ENCODE assay signal across 8 cellular contexts in genomic region chr17:4832829-4833177, GRCh38. TPM values are rescaled to one million over a fixed set of nuclear protein-coding genes. Genes with fewer than 3 reads are reported as not detected.
A peak's percentile ranks its signal among the peaks of the same experiment; 100 is the strongest.
DNase-seq lines count a peak whose midpoint lies in the region; ATAC-seq and TF ChIP-seq lines count a peak whose summit lies in the region.
"Not testable (repeated sequence)": the region's sequence is repeated elsewhere in the genome, so short reads cannot be mapped to it uniquely, and the experiment has no call there.

No MANE protein-coding gene starts in this region.

- not testable (repeated sequence) for DNase-seq in H7; activated B cell treated with CpG ODN at 0.5 μM for 24 hours; caudate nucleus (lab: John Stamatoyannopoulos, UW); hepatocyte (ENCODE audit: low spot score); neural crest cell (ENCODE audit: low read depth, low spot score); thyroid gland

- H3K27ac Mint-ChIP-seq in activated B cell treated with CpG ODN at 0.5 μM for 24 hours (peak overlapping the region; percentile 96), neural crest cell (ENCODE audit: unreplicated experiment) (peak overlapping the region; percentile 99)

- H3K4me1 Mint-ChIP-seq in activated B cell treated with CpG ODN at 0.5 μM for 24 hours (peaks cover 28% of the 10 kb centered on the region), neural crest cell (peaks cover 29% of the 10 kb centered on the region)

- peaks cover 21% of the 10 kb centered on the region for H4K20me1 ChIP-seq in hepatocyte (ENCODE audit: insufficient read depth, poor library complexity, severe bottlenecking)

- peak overlapping the region; percentile 94 for H3K4me3 Mint-ChIP-seq in activated B cell treated with CpG ODN at 0.5 μM for 24 hours
- peak overlapping the region; percentile 93 for H3K4me3 Mint-ChIP-seq in neural crest cell

- H3K36me3 Mint-ChIP-seq in activated B cell treated with CpG ODN at 0.5 μM for 24 hours (ENCODE audit: low read depth); neural crest cell (ENCODE audit: low read depth): not testable (repeated sequence)

- peaks cover 35% of the 10 kb centered on the region for H3K79me2 ChIP-seq in hepatocyte

- POLR2A ChIA-PET in activated B cell treated with CpG ODN at 0.5 μM for 24 hours (lab: Charles Lee) = interaction anchor here (0.5 to 1.9 kb wide), 6 partner anchors 12 to 101 kb away, joined by 3 to 7 read pairs (median 3); partner anchors contain the start of gene PLD2

- ATAC-seq in HG03571 (IDR thresholded peaks at IDR 0.05; ENCODE audit: unreplicated experiment) (peak; percentile 7), activated B cell treated with CpG ODN at 0.5 μM for 24 hours (ENCODE audit: low read depth) (peak; percentile 10)

- 0% methylated on average over 11 of the region's 17 CpGs for WGBS in hepatocyte (ENCODE audit: low lambda C conversion rate, missing lambda C conversion rate)
- WGBS in thyroid gland, 2 donors = 0% methylated on average over 12 of the region's 17 CpGs

- peak overlapping the region; percentile 68 for H3K4me2 ChIP-seq in hepatocyte

- H3K9me2 ChIP-seq in hepatocyte (replicated peaks; ENCODE audit: insufficient read depth) = not testable (repeated sequence)

- H3K4me3 ChIP-seq in GM08714 (ENCODE audit: low read length) (peak overlapping the region; percentile 71), H7 (ENCODE audit: insufficient read depth, low read depth, low read length) (peak overlapping the region; percentile 92), hepatocyte (peak overlapping the region; percentile 19), thyroid gland (replicated peaks in 1 of 3) (peak overlapping the region in 1 of 3 donors; percentile 92)

- not testable (repeated sequence) for TF ChIP-seq CTCF in activated B cell treated with CpG ODN at 0.5 μM for 24 hours (IDR thresholded peaks at IDR 0.05); hepatocyte (IDR thresholded peaks at IDR 0.05; ENCODE audit: poor library complexity); neural crest cell (conservative IDR thresholded peaks at IDR 0.05); thyroid gland (IDR thresholded peaks at IDR 0.05)

- not testable (repeated sequence) for H3K27me3 ChIP-seq in H7 (ENCODE audit: control insufficient read depth, insufficient read depth, low read length); hepatocyte; thyroid gland

- CTCF ChIA-PET in activated B cell treated with CpG ODN at 0.5 μM for 24 hours (lab: Charles Lee) = interaction anchor here (1.2 kb wide), 1 partner anchor 29 kb away, joined by 3 read pairs; no protein-coding TSS in a partner anchor

- intact Hi-C loops in activated B cell treated with CpG ODN at 0.5 μM for 24 hours (cut with micrococcal nuclease) = loop anchor here (1.0 kb wide), 5 partner anchors 37 to 690 kb away; partner anchors contain the start of genes ARRB2, CYB5D2, MED11 and PSMB6
- intact Hi-C loops in thyroid gland (cut with DNase I) = not testable (repeated sequence)

- H3K4me1 ChIP-seq in hepatocyte (ENCODE audit: insufficient read depth) = peaks cover 14% of the 10 kb centered on the region
- H3K4me1 ChIP-seq in thyroid gland = peaks cover 12 to 24% of the 10 kb centered on the region in 2 donors

- not testable (repeated sequence) for H3K9me3 Mint-ChIP-seq in activated B cell treated with CpG ODN at 0.5 μM for 24 hours, neural crest cell

- H2AFZ ChIP-seq in hepatocyte = not testable (repeated sequence)

- peak overlapping the region; percentile 92 for H3K27ac ChIP-seq in caudate nucleus (ENCODE audit: low read depth, low read length)
- H3K27ac ChIP-seq in hepatocyte = peak overlapping the region; percentile 83
- peak overlapping the region; percentile 63 to 83 (median 69) for H3K27ac ChIP-seq in thyroid gland

- not testable (repeated sequence) for H3K27me3 Mint-ChIP-seq in activated B cell treated with CpG ODN at 0.5 μM for 24 hours; neural crest cell (ENCODE audit: low read depth)

- H3K9me3 ChIP-seq in hepatocyte (ENCODE audit: low read depth); thyroid gland: not testable (repeated sequence)

- H3K36me3 ChIP-seq in H7 (replicated peaks; ENCODE audit: control insufficient read depth, insufficient read depth, low read length); hepatocyte (replicated peaks; ENCODE audit: insufficient read depth, low read depth); thyroid gland: not testable (repeated sequence)

- not testable (repeated sequence) for TF ChIP-seq POLR2A in thyroid gland (IDR thresholded peaks at IDR 0.05)

RNA-seq across cellular contexts. Expression of gene MINK1, which starts 0.3 kb away (rescaled TPM):
- total RNA-seq in H7 (2014; rRNA removed; shearing (Covaris generic)) = 42.4 and 58.2 TPM in 2 replicates
- total RNA-seq in activated B cell treated with CpG ODN at 0.5 μM for 24 hours (61.3 and 65.3 TPM in 2 replicates), hepatocyte (24.4 and 45.3 TPM in 2 replicates), neural crest cell (73.0 and 76.6 TPM in 2 replicates), thyroid gland (10 to 100 TPM; 25.1 to 51.6 (median 31.2) TPM)
- 39.7 and 49.4 TPM in 2 replicates for polyA plus RNA-seq in hepatocyte

RNA-seq across cellular contexts. Expression of gene PLD2, which starts 25.9 kb away (rescaled TPM):
- 36.5 and 42.6 TPM in 2 replicates for total RNA-seq in H7 (2014; rRNA removed; shearing (Covaris generic))
- total RNA-seq in activated B cell treated with CpG ODN at 0.5 μM for 24 hours = 49.9 and 54.3 TPM in 2 replicates
- total RNA-seq in hepatocyte = 13.9 and 25.2 TPM in 2 replicates
- 21.8 and 27.3 TPM in 2 replicates for polyA plus RNA-seq in hepatocyte
- total RNA-seq in neural crest cell = 54.8 and 63.9 TPM in 2 replicates
- 10 to 100 TPM; 10.7 to 20.0 (median 16.2) TPM for total RNA-seq in thyroid gland

RNA-seq across cellular contexts. Expression of gene PSMB6, which starts 36.8 kb away (rescaled TPM):
- 348 and 395 TPM in 2 replicates for total RNA-seq in H7 (2014; rRNA removed; shearing (Covaris generic))
- 110 and 123 TPM in 2 replicates for total RNA-seq in activated B cell treated with CpG ODN at 0.5 μM for 24 hours
- total RNA-seq in hepatocyte = 126 and 154 TPM in 2 replicates
- 287 and 295 TPM in 2 replicates for polyA plus RNA-seq in hepatocyte
- total RNA-seq in neural crest cell = 174 and 181 TPM in 2 replicates
- total RNA-seq in thyroid gland = 100 to 1,000 TPM; 108 to 322 (median 141) TPM

RNA-seq across cellular contexts. Expression of gene GLTPD2, which starts 44.0 kb away (rescaled TPM):
- not detected in 2 replicates for total RNA-seq in H7 (2014; rRNA removed; shearing (Covaris generic))
- total RNA-seq in activated B cell treated with CpG ODN at 0.5 μM for 24 hours (not detected in 2 replicates), hepatocyte (36.4 and 40.1 TPM in 2 replicates), neural crest cell (not detected in 2 replicates), thyroid gland (not detected)
- 80.7 and 100.0 TPM in 2 replicates for polyA plus RNA-seq in hepatocyte
